1 cellular context compared by ENCODE assay signal in the genomic region with DNA sequence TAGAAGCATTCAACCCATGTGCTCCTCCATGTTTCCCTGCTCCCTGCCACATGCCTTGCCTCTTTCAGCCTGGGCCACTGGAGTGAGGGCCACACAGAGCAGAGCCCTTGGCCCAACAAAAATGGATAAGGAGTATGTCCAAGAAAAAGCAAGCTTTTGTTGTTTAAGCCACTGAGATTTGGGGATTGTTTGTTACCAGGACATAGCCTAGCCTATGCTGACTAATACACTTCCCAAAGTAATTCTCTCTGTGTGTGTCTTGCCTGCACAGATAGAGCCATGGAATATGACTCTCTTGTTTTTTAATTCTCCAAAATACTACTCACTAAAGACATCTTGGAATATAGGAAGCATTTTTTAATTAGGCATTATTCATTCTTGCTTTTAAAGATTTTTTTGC.
TF ChIP-seq lines count a peak whose summit lies in the region.

No MANE protein-coding gene starts in this region.

TF ChIP-seq in HepG2, 621 proteins besides CTCF, POLR2A, EP300 and RAD21 (continued from another document):
- TF ChIP-seq, protein P1, sequence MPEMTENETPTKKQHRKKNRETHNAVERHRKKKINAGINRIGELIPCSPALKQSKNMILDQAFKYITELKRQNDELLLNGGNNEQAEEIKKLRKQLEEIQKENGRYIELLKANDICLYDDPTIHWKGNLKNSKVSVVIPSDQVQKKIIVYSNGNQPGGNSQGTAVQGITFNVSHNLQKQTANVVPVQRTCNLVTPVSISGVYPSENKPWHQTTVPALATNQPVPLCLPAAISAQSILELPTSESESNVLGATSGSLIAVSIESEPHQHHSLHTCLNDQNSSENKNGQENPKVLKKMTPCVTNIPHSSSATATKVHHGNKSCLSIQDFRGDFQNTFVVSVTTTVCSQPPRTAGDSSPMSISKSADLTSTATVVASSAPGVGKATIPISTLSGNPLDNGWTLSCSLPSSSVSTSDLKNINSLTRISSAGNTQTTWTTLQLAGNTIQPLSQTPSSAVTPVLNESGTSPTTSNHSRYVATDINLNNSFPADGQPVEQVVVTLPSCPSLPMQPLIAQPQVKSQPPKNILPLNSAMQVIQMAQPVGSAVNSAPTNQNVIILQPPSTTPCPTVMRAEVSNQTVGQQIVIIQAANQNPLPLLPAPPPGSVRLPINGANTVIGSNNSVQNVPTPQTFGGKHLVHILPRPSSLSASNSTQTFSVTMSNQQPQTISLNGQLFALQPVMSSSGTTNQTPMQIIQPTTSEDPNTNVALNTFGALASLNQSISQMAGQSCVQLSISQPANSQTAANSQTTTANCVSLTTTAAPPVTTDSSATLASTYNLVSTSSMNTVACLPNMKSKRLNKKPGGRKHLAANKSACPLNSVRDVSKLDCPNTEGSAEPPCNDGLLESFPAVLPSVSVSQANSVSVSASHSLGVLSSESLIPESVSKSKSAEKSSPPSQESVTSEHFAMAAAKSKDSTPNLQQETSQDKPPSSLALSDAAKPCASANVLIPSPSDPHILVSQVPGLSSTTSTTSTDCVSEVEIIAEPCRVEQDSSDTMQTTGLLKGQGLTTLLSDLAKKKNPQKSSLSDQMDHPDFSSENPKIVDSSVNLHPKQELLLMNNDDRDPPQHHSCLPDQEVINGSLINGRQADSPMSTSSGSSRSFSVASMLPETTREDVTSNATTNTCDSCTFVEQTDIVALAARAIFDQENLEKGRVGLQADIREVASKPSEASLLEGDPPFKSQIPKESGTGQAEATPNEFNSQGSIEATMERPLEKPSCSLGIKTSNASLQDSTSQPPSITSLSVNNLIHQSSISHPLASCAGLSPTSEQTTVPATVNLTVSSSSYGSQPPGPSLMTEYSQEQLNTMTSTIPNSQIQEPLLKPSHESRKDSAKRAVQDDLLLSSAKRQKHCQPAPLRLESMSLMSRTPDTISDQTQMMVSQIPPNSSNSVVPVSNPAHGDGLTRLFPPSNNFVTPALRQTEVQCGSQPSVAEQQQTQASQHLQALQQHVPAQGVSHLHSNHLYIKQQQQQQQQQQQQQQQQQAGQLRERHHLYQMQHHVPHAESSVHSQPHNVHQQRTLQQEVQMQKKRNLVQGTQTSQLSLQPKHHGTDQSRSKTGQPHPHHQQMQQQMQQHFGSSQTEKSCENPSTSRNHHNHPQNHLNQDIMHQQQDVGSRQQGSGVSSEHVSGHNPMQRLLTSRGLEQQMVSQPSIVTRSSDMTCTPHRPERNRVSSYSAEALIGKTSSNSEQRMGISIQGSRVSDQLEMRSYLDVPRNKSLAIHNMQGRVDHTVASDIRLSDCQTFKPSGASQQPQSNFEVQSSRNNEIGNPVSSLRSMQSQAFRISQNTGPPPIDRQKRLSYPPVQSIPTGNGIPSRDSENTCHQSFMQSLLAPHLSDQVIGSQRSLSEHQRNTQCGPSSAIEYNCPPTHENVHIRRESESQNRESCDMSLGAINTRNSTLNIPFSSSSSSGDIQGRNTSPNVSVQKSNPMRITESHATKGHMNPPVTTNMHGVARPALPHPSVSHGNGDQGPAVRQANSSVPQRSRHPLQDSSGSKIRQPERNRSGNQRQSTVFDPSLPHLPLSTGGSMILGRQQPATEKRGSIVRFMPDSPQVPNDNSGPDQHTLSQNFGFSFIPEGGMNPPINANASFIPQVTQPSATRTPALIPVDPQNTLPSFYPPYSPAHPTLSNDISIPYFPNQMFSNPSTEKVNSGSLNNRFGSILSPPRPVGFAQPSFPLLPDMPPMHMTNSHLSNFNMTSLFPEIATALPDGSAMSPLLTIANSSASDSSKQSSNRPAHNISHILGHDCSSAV (CRISPR knock-in tag; IDR thresholded peaks at IDR 0.05; ENCODE audit: borderline replicate concordance): no peak
- TF ChIP-seq HIC2 (CRISPR knock-in tag; IDR thresholded peaks at IDR 0.05; ENCODE audit: low read depth): no peak
- TF ChIP-seq RBAK (CRISPR knock-in tag; IDR thresholded peaks at IDR 0.05): peak; percentile 98
